Comparison of ENCODE assay signal across 25 cellular contexts in the genomic region with DNA sequence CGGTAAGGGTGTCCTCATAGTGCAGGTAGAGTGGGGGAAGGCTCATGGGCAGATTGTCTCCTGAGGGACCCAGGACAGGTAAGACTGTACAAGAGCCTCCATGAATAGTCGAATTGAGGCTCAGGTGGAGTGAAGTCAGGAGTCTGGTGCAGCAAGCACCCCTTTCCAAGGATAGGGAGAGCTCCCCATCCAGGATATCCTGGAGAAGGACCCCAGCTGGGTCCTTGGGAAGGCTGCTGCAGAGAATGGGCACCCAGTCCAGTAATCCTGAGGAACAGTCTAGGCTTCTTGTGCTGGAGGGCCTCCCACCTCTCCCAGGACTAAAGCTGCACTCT. TPM values are rescaled to one million over a fixed set of nuclear protein-coding genes. Genes with fewer than 3 reads are reported as not detected.
A peak's percentile ranks its signal among the peaks of the same experiment; 100 is the strongest.
DNase-seq lines count a peak whose midpoint lies in the region; ATAC-seq and TF ChIP-seq lines count a peak whose summit lies in the region.
"Had no signal": no experiment of that assay in that cellular context is flagged by ENCODE, and none has a peak within 500 bp of the region (broad histone marks: within the 10 kb centered on the region; RNA-seq: fewer than 3 reads in every experiment).

No MANE protein-coding gene starts in this region.

- no peak overlapping the region for H3K4me2 ChIP-seq in osteoblast (ENCODE audit: insufficient read depth, low read length)

- intact Hi-C loops in Caco-2 (cut with micrococcal nuclease; ENCODE audit: unreplicated experiment): loop anchor here (1.0 kb wide), 1 partner anchor 73 kb away; no protein-coding TSS in a partner anchor

- H3K4me1 Mint-ChIP-seq in Caco-2 (ENCODE audit: low read depth, unreplicated experiment) (peaks cover 17% of the 10 kb centered on the region), IgD-negative memory B cell (peaks cover 20 to 35% (median 20%) of the 10 kb centered on the region in 3 donors)

- H3K27ac Mint-ChIP-seq in Caco-2 (ENCODE audit: unreplicated experiment): no peak overlapping the region
- H3K27ac Mint-ChIP-seq in IgD-negative memory B cell: no peak overlapping the region
- H3K27ac Mint-ChIP-seq: activated CD8-positive, alpha-beta T cell treated with anti-CD3 and anti-CD28 coated beads, Interleukin-2, amount 10 ng/mL, durations not matched to agents 7 days and 5 days; stimulated activated naive CD8-positive, alpha-beta T cell treated with anti-CD3 and anti-CD28 coated beads, Interleukin-15, amount 100 ng/mL, for 72 hours had no signal

- no TSS peak for BruUV-seq in Caco-2 (replicated peaks; lab: Mats Ljungman, UMichigan)

- H3K9me3 Mint-ChIP-seq in Caco-2 (ENCODE audit: unreplicated experiment): no peaks in the 10 kb centered on the region
- no peaks in the 10 kb centered on the region for H3K9me3 Mint-ChIP-seq in IgD-negative memory B cell
- H3K9me3 Mint-ChIP-seq: activated naive CD4-positive, alpha-beta T cell treated with anti-CD3 and anti-CD28 coated beads, Interleukin-2, amount 10 ng/mL, durations not matched to agents 7 days and 5 days; activated T-cell treated with anti-CD3 and anti-CD28 coated beads, Interleukin-2, amount 50 U/mL, for 4 hours; stimulated activated naive CD8-positive, alpha-beta T cell treated with anti-CD3 and anti-CD28 coated beads, Interleukin-15, amount 100 ng/mL, for 72 hours had no signal

- no peaks in the 10 kb centered on the region for H3K27me3 ChIP-seq in Caco-2 (replicated peaks; ENCODE audit: control insufficient read depth, insufficient read depth, low read length)
- peaks cover 76% of the 10 kb centered on the region for H3K27me3 ChIP-seq in osteoblast (ENCODE audit: insufficient read depth, low read length)

- POLR2A ChIA-PET in Caco-2 (lab: Charles Lee): interaction anchor here (0.5 kb wide), 1 partner anchor 23 kb away, joined by 3 read pairs; no protein-coding TSS in a partner anchor

- DNase-seq in Caco-2: no peak
- DNase-seq in osteoblast (ENCODE audit: insufficient read length, low spot score, missing footprints): peak; percentile 73
- DNase-seq in activated CD8-positive, alpha-beta memory T cell treated with anti-CD3 and anti-CD28 coated beads, Interleukin-2, amount 50 U/mL, for 4 hours: no peak
- no peak for DNase-seq in NOMO-1 (lab: John Stamatoyannopoulos, UW; ENCODE audit: unreplicated experiment in 2 of 2)
- DNase-seq: activated CD4-positive, CD25-positive, alpha-beta regulatory T cell; activated CD8-positive, alpha-beta T cell treated with anti-CD3 and anti-CD28 coated beads, Interleukin-2, amount 10 ng/mL, durations not matched to agents 7 days and 5 days; activated naive CD4-positive, alpha-beta T cell treated with anti-CD3 and anti-CD28 coated beads, Interleukin-2, amount 10 ng/mL, durations not matched to agents 7 days and 5 days; activated T-cell treated with anti-CD3 and anti-CD28 coated beads, Interleukin-2, amount 50 U/mL, for 4 hours; central memory CD4-positive, alpha-beta T cell; DMS79 treated with DMSO at 0.1 percent for 48 hours; foreskin keratinocyte; left ventricle myocardium superior; spleen; stimulated activated CD4-positive, alpha-beta T cell treated with anti-CD3 and anti-CD28 coated beads, Interleukin-4, amount 100 ng/mL, for 24 hours; stimulated activated naive CD8-positive, alpha-beta T cell treated with anti-CD3 and anti-CD28 coated beads, Interleukin-15, amount 100 ng/mL, for 72 hours had no signal

- CTCF ChIA-PET in Caco-2 (lab: Charles Lee): interaction anchor here (1.5 kb wide), 1 partner anchor 9 kb away, joined by 4 read pairs; no protein-coding TSS in a partner anchor

- H3K4me3 Mint-ChIP-seq in Caco-2 (ENCODE audit: unreplicated experiment): peak overlapping the region; percentile 77
- peak overlapping the region; percentile 60 to 82 (median 74) for H3K4me3 Mint-ChIP-seq in IgD-negative memory B cell
- H3K4me3 Mint-ChIP-seq: activated CD8-positive, alpha-beta T cell treated with anti-CD3 and anti-CD28 coated beads, Interleukin-2, amount 10 ng/mL, durations not matched to agents 7 days and 5 days; activated naive CD4-positive, alpha-beta T cell treated with anti-CD3 and anti-CD28 coated beads, Interleukin-2, amount 10 ng/mL, durations not matched to agents 7 days and 5 days had no signal

- H3K9me3 ChIP-seq in Caco-2 (no peaks in the 10 kb centered on the region), osteoblast (ENCODE audit: low read depth, low read length) (no peaks in the 10 kb centered on the region)
- H3K9me3 ChIP-seq: spleen, tibial nerve had no signal

- peaks cover 4% of the 10 kb centered on the region; the same call in 1 of the 2 replicates for H3K4me1 ChIP-seq in Caco-2
- H3K4me1 ChIP-seq in osteoblast (ENCODE audit: insufficient read depth, low read length): no peaks in the 10 kb centered on the region
- H3K4me1 ChIP-seq: foreskin keratinocyte had no signal

- H3K27me3 Mint-ChIP-seq in Caco-2 (ENCODE audit: insufficient read depth, unreplicated experiment): peaks cover 4% of the 10 kb centered on the region
- peaks cover 68% of the 10 kb centered on the region for H3K27me3 Mint-ChIP-seq in IgD-negative memory B cell

- ATAC-seq in esophagus mucosa: peak; percentile 2
- ATAC-seq in HG02973 (IDR thresholded peaks at IDR 0.05; ENCODE audit: unreplicated experiment): no peak
- ATAC-seq in HG03457 (IDR thresholded peaks at IDR 0.05; ENCODE audit: unreplicated experiment): no peak
- ATAC-seq: activated CD8-positive, alpha-beta T cell treated with anti-CD3 and anti-CD28 coated beads, Interleukin-2, amount 10 ng/mL, durations not matched to agents 7 days and 5 days; activated T-cell treated with anti-CD3 and anti-CD28 coated beads, Interleukin-2, amount 50 U/mL, for 4 hours; foreskin keratinocyte; left ventricle myocardium superior; stimulated activated naive CD8-positive, alpha-beta T cell treated with anti-CD3 and anti-CD28 coated beads, Interleukin-15, amount 100 ng/mL, for 72 hours had no signal

- TF ChIP-seq CTCF in Caco-2 (IDR thresholded peaks at IDR 0.05; ENCODE audit: insufficient read depth in 1 of 2, low read depth in 1 of 2, low read length in 1 of 2, severe bottlenecking in 1 of 2, unreplicated experiment in 1 of 2) (no peak), osteoblast (IDR thresholded peaks at IDR 0.05; ENCODE audit: extremely low read depth, low read depth, low read length) (no peak)

- no peak overlapping the region for H3K27ac ChIP-seq in osteoblast (ENCODE audit: low read depth, low read length)
- H3K27ac ChIP-seq: foreskin keratinocyte, spleen, tibial nerve had no signal

- no peaks in the 10 kb centered on the region for H3K79me2 ChIP-seq in osteoblast (ENCODE audit: insufficient read depth, low read length)

- H3K36me3 ChIP-seq in Caco-2 (ENCODE audit: control insufficient read depth, insufficient read depth, low read length): no peaks in the 10 kb centered on the region
- H3K36me3 ChIP-seq in osteoblast (ENCODE audit: insufficient read depth, low read length): no peaks in the 10 kb centered on the region
- H3K36me3 ChIP-seq: spleen, tibial nerve had no signal

- peaks cover 11% of the 10 kb centered on the region for H3K36me3 Mint-ChIP-seq in Caco-2 (ENCODE audit: insufficient read depth, unreplicated experiment)
- H3K36me3 Mint-ChIP-seq in IgD-negative memory B cell: no peaks in the 10 kb centered on the region
- H3K36me3 Mint-ChIP-seq: activated naive CD4-positive, alpha-beta T cell treated with anti-CD3 and anti-CD28 coated beads, Interleukin-2, amount 10 ng/mL, durations not matched to agents 7 days and 5 days had no signal

- no peak overlapping the region for H2AFZ ChIP-seq in osteoblast (ENCODE audit: low read length)

- H3K4me3 ChIP-seq in Caco-2 (ENCODE audit: low read depth, low read length) (no peak overlapping the region), osteoblast (ENCODE audit: insufficient read depth, low read length) (no peak overlapping the region)
- H3K4me3 ChIP-seq: tibial nerve had no signal

- H4K20me1 ChIP-seq in osteoblast (ENCODE audit: insufficient read depth, low read length): no peaks in the 10 kb centered on the region

RNA-seq across cellular contexts. Expression of a gene that starts 0.6 kb away (rescaled TPM):
- 1.5 and 1.6 TPM in 2 replicates for total RNA-seq in Caco-2 (2022)
- polyA plus RNA-seq in IgD-negative memory B cell: not detected
- total RNA-seq in esophagus mucosa: 10.4 TPM
- not detected in 2 replicates for total RNA-seq in osteoblast
- total RNA-seq: activated CD8-positive, alpha-beta T cell treated with anti-CD3 and anti-CD28 coated beads, Interleukin-2, amount 10 ng/mL, durations not matched to agents 7 days and 5 days; activated T-cell treated with anti-CD3 and anti-CD28 coated beads, Interleukin-2, amount 50 U/mL, for 4 hours; aorta; epithelial cell of proximal tubule; foreskin keratinocyte; left ventricle myocardium superior; NCI-H460; SK-MEL-5; spleen; T-helper 2 cell treated with Interferon-gamma antibody and Interleukin-4, amounts not matched to agents 100 ng/mL and 5 ng/mL, for 36 hours; tibial nerve had no signal
- polyA plus RNA-seq: foreskin keratinocyte had no signal

RNA-seq across cellular contexts. Expression of a gene that starts 0.7 kb away (rescaled TPM):
- total RNA-seq in Caco-2 (2022) (6.9 and 8.3 TPM in 2 replicates), esophagus mucosa (29.3 TPM), osteoblast (under 0.01 TPM in 1 of 2 replicates, not detected in the other)
- not detected for polyA plus RNA-seq in IgD-negative memory B cell
- total RNA-seq: activated CD8-positive, alpha-beta T cell treated with anti-CD3 and anti-CD28 coated beads, Interleukin-2, amount 10 ng/mL, durations not matched to agents 7 days and 5 days; epithelial cell of proximal tubule; spleen; T-helper 2 cell treated with Interferon-gamma antibody and Interleukin-4, amounts not matched to agents 100 ng/mL and 5 ng/mL, for 36 hours had no signal

RNA-seq across cellular contexts. Expression of a gene that starts 15.0 kb away (rescaled TPM):
- total RNA-seq in Caco-2 (2022): 0.39 TPM in 1 of 2 replicates, not detected in the other
- polyA plus RNA-seq in IgD-negative memory B cell: not detected
- total RNA-seq in esophagus mucosa: 131 TPM
- 0.29 and 0.36 TPM in 2 replicates for total RNA-seq in osteoblast
- total RNA-seq: activated CD8-positive, alpha-beta T cell treated with anti-CD3 and anti-CD28 coated beads, Interleukin-2, amount 10 ng/mL, durations not matched to agents 7 days and 5 days; SK-MEL-5; T-helper 2 cell treated with Interferon-gamma antibody and Interleukin-4, amounts not matched to agents 100 ng/mL and 5 ng/mL, for 36 hours had no signal

RNA-seq across cellular contexts. Expression of a gene that starts 15.1 kb away (rescaled TPM):
- 0.14 and 0.56 TPM in 2 replicates for total RNA-seq in Caco-2 (2022)
- 1.4 TPM for polyA plus RNA-seq in IgD-negative memory B cell
- 114 TPM for total RNA-seq in esophagus mucosa
- under 0.01 and 0.29 TPM in 2 replicates for total RNA-seq in osteoblast
- total RNA-seq: activated CD8-positive, alpha-beta T cell treated with anti-CD3 and anti-CD28 coated beads, Interleukin-2, amount 10 ng/mL, durations not matched to agents 7 days and 5 days; NCI-H460; SK-MEL-5; T-helper 2 cell treated with Interferon-gamma antibody and Interleukin-4, amounts not matched to agents 100 ng/mL and 5 ng/mL, for 36 hours had no signal

Comparison
In these comparisons a context has a peak if more than half of its experiments do, and no peak if none do; other contexts are left out.
1. RNA of a gene that starts 15.0 kb away (total RNA-seq): 131 TPM in esophagus mucosa (single experiment); 0.29 to 0.36 TPM in osteoblast and 0.39 TPM in Caco-2; every median in the first group is over 10 times any median in the second.